Comparison of ENCODE assay signal across 11 cellular contexts in the genomic region with DNA sequence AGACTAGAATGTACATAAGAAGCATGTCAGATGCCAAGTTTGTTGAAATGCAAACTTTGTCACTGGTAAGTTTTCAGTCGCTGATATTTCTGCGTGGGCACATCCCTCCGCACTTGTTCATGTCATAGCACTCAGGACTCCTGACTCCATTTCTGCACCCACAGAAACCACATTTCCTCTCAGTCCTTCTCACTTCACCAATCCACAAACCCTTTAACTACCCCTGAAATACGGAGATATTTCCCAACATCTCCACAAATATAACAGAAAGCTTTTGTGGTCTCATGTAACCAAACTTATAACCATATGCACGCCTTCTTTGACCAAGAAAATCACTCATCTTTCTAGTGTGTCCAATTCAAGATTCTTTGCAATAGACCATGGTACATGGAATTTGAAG.
DNase-seq lines count a peak whose midpoint lies in the region; ATAC-seq lines count a peak whose summit lies in the region.
"Had no signal": no experiment of that assay in that cellular context is flagged by ENCODE, and none has a peak within 500 bp of the region (broad histone marks: within the 10 kb centered on the region; RNA-seq: fewer than 3 reads in every experiment).

No MANE protein-coding gene starts in this region.

- H3K27me3 Mint-ChIP-seq in activated CD4-positive, alpha-beta T cell treated with anti-CD3 and anti-CD28 coated beads, Interleukin-2, amount 10 ng/mL, durations not matched to agents 24 days and 14 days, result peaks cover 2% of the 10 kb centered on the region
- peaks cover 7% of the 10 kb centered on the region for H3K27me3 Mint-ChIP-seq in stimulated activated naive CD8-positive, alpha-beta T cell treated with anti-CD3 and anti-CD28 coated beads, Interleukin-15, Interleukin-2, amounts not matched to agents 100 ng/mL and 50 ng/mL, for 24 hours
- H3K27me3 Mint-ChIP-seq: T-cell had no signal

- peak; percentile 13 for DNase-seq in activated CD4-positive, alpha-beta T cell treated with anti-CD3 and anti-CD28 coated beads for 48 hours
- DNase-seq in activated CD4-positive, alpha-beta T cell treated with anti-CD3 and anti-CD28 coated beads, Interleukin-2, amount 10 ng/mL, durations not matched to agents 24 days and 14 days, result no peak
- DNase-seq in OCI-M1 (lab: John Stamatoyannopoulos, UW) (peak; percentile 36), head of caudate nucleus (no peak), foreskin melanocyte (no peak), putamen (ENCODE audit: low spot score) (no peak)
- DNase-seq: midbrain, NCI-H526 had no signal

- ATAC-seq in HG02884 (IDR thresholded peaks at IDR 0.05; ENCODE audit: unreplicated experiment), result peak; percentile 71
- ATAC-seq: T-cell had no signal

- H3K4me1 Mint-ChIP-seq in activated CD4-positive, alpha-beta T cell treated with anti-CD3 and anti-CD28 coated beads, Interleukin-2, amount 10 ng/mL, durations not matched to agents 24 days and 14 days, result peaks cover 3% of the 10 kb centered on the region
- H3K4me1 Mint-ChIP-seq in stimulated activated naive CD8-positive, alpha-beta T cell treated with anti-CD3 and anti-CD28 coated beads, Interleukin-15, Interleukin-2, amounts not matched to agents 100 ng/mL and 50 ng/mL, for 24 hours (ENCODE audit: low read depth), result peaks cover 8% of the 10 kb centered on the region

- no peak overlapping the region for H3K27ac Mint-ChIP-seq in activated CD4-positive, alpha-beta T cell treated with anti-CD3 and anti-CD28 coated beads, Interleukin-2, amount 10 ng/mL, durations not matched to agents 24 days and 14 days
- no peak overlapping the region for H3K27ac Mint-ChIP-seq in stimulated activated naive CD8-positive, alpha-beta T cell treated with anti-CD3 and anti-CD28 coated beads, Interleukin-15, Interleukin-2, amounts not matched to agents 100 ng/mL and 50 ng/mL, for 24 hours
- H3K27ac Mint-ChIP-seq: T-cell had no signal

- intact Hi-C loops in activated CD4-positive, alpha-beta T cell treated with anti-CD3 and anti-CD28 coated beads, Interleukin-2, amount 10 ng/mL, durations not matched to agents 24 days and 14 days (cut with micrococcal nuclease), result loop anchor here (10.0 kb wide), 1 partner anchor 199 kb away; no protein-coding TSS in a partner anchor
- intact Hi-C loops in head of caudate nucleus (cut with DNase I), result no loop called here

- no peaks in the 10 kb centered on the region for H3K9me3 Mint-ChIP-seq in activated CD4-positive, alpha-beta T cell treated with anti-CD3 and anti-CD28 coated beads, Interleukin-2, amount 10 ng/mL, durations not matched to agents 24 days and 14 days
- H3K9me3 Mint-ChIP-seq in stimulated activated naive CD8-positive, alpha-beta T cell treated with anti-CD3 and anti-CD28 coated beads, Interleukin-15, Interleukin-2, amounts not matched to agents 100 ng/mL and 50 ng/mL, for 24 hours, result no peaks in the 10 kb centered on the region
- H3K9me3 Mint-ChIP-seq: T-cell had no signal

- H3K4me3 Mint-ChIP-seq in activated CD4-positive, alpha-beta T cell treated with anti-CD3 and anti-CD28 coated beads, Interleukin-2, amount 10 ng/mL, durations not matched to agents 24 days and 14 days, result no peak overlapping the region
- peak overlapping the region; percentile 24 for H3K4me3 Mint-ChIP-seq in stimulated activated naive CD8-positive, alpha-beta T cell treated with anti-CD3 and anti-CD28 coated beads, Interleukin-15, Interleukin-2, amounts not matched to agents 100 ng/mL and 50 ng/mL, for 24 hours
- H3K4me3 Mint-ChIP-seq: T-cell had no signal

- no peaks in the 10 kb centered on the region for H3K36me3 Mint-ChIP-seq in activated CD4-positive, alpha-beta T cell treated with anti-CD3 and anti-CD28 coated beads, Interleukin-2, amount 10 ng/mL, durations not matched to agents 24 days and 14 days (ENCODE audit: low read depth)
- H3K36me3 Mint-ChIP-seq in stimulated activated naive CD8-positive, alpha-beta T cell treated with anti-CD3 and anti-CD28 coated beads, Interleukin-15, Interleukin-2, amounts not matched to agents 100 ng/mL and 50 ng/mL, for 24 hours (ENCODE audit: low read depth), result no peaks in the 10 kb centered on the region
- H3K36me3 Mint-ChIP-seq: T-cell had no signal

Comparison
In these comparisons a context has a peak if more than half of its experiments do, and no peak if none do; other contexts are left out.
1. DNase-seq: peak in activated CD4-positive, alpha-beta T cell treated with anti-CD3 and anti-CD28 coated beads for 48 hours (single experiment) and OCI-M1 (single experiment); none in activated CD4-positive, alpha-beta T cell treated with anti-CD3 and anti-CD28 coated beads, Interleukin-2, amount 10 ng/mL, durations not matched to agents 24 days and 14 days (single experiment), head of caudate nucleus (0 of 42), foreskin melanocyte (single experiment) and putamen (single experiment).